In genomic region chr4:127782275-127783025, GRCh38 we compare ENCODE assay signal across 8 cellular contexts. TPM values are rescaled to one million over a fixed set of nuclear protein-coding genes. Genes with fewer than 3 reads are reported as not detected.
DNase-seq lines count a peak whose midpoint lies in the region; TF ChIP-seq lines count a peak whose summit lies in the region.

HSPA4L (plus strand) TSS chr4:127782322; CDS start chr4:127782551, 229 bp downstream.

- H3K4me1 ChIP-seq in SK-N-SH (ENCODE audit: control insufficient read depth in 1 of 2, insufficient read depth in 2 of 2, low read depth in 1 of 2, low read length in 1 of 2) (peaks cover 0 to 12% of the 10 kb centered on the region in 2 experiments; a peak in 2 of 4 replicates), rectal smooth muscle tissue (ENCODE audit: control insufficient read depth, insufficient read depth, low read length) (no peaks in the 10 kb centered on the region)

- POLR2A ChIA-PET in SK-N-SH (lab: Yijun Ruan, JAX) = interaction anchor here (0.7 to 2.1 kb wide), 3 partner anchors 35 to 183 kb away, joined by 5 to 7 read pairs (median 6); partner anchors contain the start of genes ABHD18, MFSD8 and PLK4

- DNase-seq in GM12864 (ENCODE audit: low read depth) (peak; percentile 31), GOT3 (lab: John Stamatoyannopoulos, UW) (peak; percentile 25), SK-N-SH (no peak), anterior cingulate cortex (lab: John Stamatoyannopoulos, UW) (peak in 51 of 58 donors; percentile 21 to 90 (median 64)), hepatic stellate cell (ENCODE audit: low spot score) (peak; percentile 50), NK-92 (lab: John Stamatoyannopoulos, UW; ENCODE audit: unreplicated experiment) (no peak)

- no peaks in the 10 kb centered on the region for H3K79me2 ChIP-seq in SK-N-SH (ENCODE audit: insufficient read depth)

- peak; percentile 53 for TF ChIP-seq RAD21 in SK-N-SH (IDR thresholded peaks at IDR 0.05; ENCODE audit: low read length)

- peak within 1 kb of the TSS; percentile 59 for H3K27ac ChIP-seq in KOPT-K1 (ENCODE audit: low read depth, low read length, poor library complexity, severe bottlenecking)
- H3K27ac ChIP-seq in SK-N-SH (ENCODE audit: low read depth in 2 of 2, low read length in 1 of 2) = peak within 1 kb of the TSS; percentile 14 to 84; a peak in 3 of 4 replicates
- H3K27ac ChIP-seq in rectal smooth muscle tissue (ENCODE audit: low read depth, low read length) = peak within 1 kb of the TSS; percentile 61

- TF ChIP-seq EP300 in SK-N-SH (IDR thresholded peaks at IDR 0.05; ENCODE audit: borderline replicate concordance in 1 of 2, low read depth in 1 of 2, low read length in 1 of 2) = no peak

- H3K9me3 ChIP-seq in KOPT-K1 (ENCODE audit: insufficient read depth, low read length, poor library complexity, severe bottlenecking) (no peaks in the 10 kb centered on the region), SK-N-SH (no peaks in the 10 kb centered on the region)

- H3K36me3 ChIP-seq in KOPT-K1 (ENCODE audit: insufficient read depth, low read length) = no peaks in the 10 kb centered on the region
- H3K36me3 ChIP-seq in SK-N-SH (replicated peaks in 1 of 2; ENCODE audit: control insufficient read depth in 1 of 2, insufficient read depth in 2 of 2, low read length in 1 of 2) = no peaks in the 10 kb centered on the region
- no peaks in the 10 kb centered on the region for H3K36me3 ChIP-seq in rectal smooth muscle tissue (ENCODE audit: control insufficient read depth, insufficient read depth, low read length)

- H4K20me1 ChIP-seq in SK-N-SH (ENCODE audit: insufficient read depth) = no peaks in the 10 kb centered on the region

- CTCF ChIA-PET in SK-N-SH (lab: Yijun Ruan, JAX) = interaction anchor here (0.6 to 2.3 kb wide), 6 partner anchors 9 to 183 kb away, joined by 3 to 7 read pairs (median 3); partner anchors contain the start of genes ABHD18 and MFSD8

- H3K9ac ChIP-seq in SK-N-SH = peak within 1 kb of the TSS; percentile 62
- H3K9ac ChIP-seq in rectal smooth muscle tissue (ENCODE audit: low read length) = peak within 1 kb of the TSS; percentile 63

- 3% methylated on average over 35 of the region's 63 CpGs for WGBS in SK-N-SH (ENCODE audit: low lambda C conversion rate)

- H3K4me3 ChIP-seq in GM12864 (ENCODE audit: low read depth, low read length) (peak within 1 kb of the TSS; percentile 88), SK-N-SH (ENCODE audit: low read depth in 2 of 2, low read length in 1 of 2) (peak within 1 kb of the TSS; percentile 75 to 83), rectal smooth muscle tissue (ENCODE audit: low read length) (peak within 1 kb of the TSS; percentile 93)

- no peaks in the 10 kb centered on the region for H3K9me2 ChIP-seq in SK-N-SH

- H2AFZ ChIP-seq in SK-N-SH (ENCODE audit: low read depth) = peak within 1 kb of the TSS; percentile 94

- H3F3A ChIP-seq in SK-N-SH (replicated peaks; ENCODE audit: insufficient read depth) = no peaks in the 10 kb centered on the region

- no peaks in the 10 kb centered on the region for H3K27me3 ChIP-seq in SK-N-SH (ENCODE audit: insufficient read depth)
- no peaks in the 10 kb centered on the region for H3K27me3 ChIP-seq in rectal smooth muscle tissue (ENCODE audit: control insufficient read depth, insufficient read depth, low read length)

- TF ChIP-seq CTCF in GM12864 (IDR thresholded peaks at IDR 0.05; ENCODE audit: low read depth, low read length, missing control alignments) (peak; percentile 27), SK-N-SH (IDR thresholded peaks at IDR 0.05) (peak; percentile 24; the same call in 1 of the 2 replicates)

- H3K4me2 ChIP-seq in SK-N-SH = peak within 1 kb of the TSS; percentile 79

TF ChIP-seq in SK-N-SH, 30 proteins besides CTCF, POLR2A, EP300 and RAD21:
- TF ChIP-seq USF1 (IDR thresholded peaks at IDR 0.05; ENCODE audit: borderline replicate concordance, low read depth) (0 out of 2 replicates have a peak, but pooled peaks have one; percentile 3), TAF1 (IDR thresholded peaks at IDR 0.05; ENCODE audit: borderline replicate concordance, low read depth, low read length) (peak; percentile 56; the same call in 1 of the 2 replicates), CHD2 (IDR thresholded peaks at IDR 0.05; ENCODE audit: low read length, partially characterized antibody) (peak; percentile 95), MAX (IDR thresholded peaks at IDR 0.05; ENCODE audit: low read depth) (peak; percentile 46), MXI1 (IDR thresholded peaks at IDR 0.05; ENCODE audit: low read depth, low read length) (peak; percentile 80), USF2 (IDR thresholded peaks at IDR 0.05; ENCODE audit: borderline replicate concordance, low read depth, low read length) (no peak), ZBTB33 (IDR thresholded peaks at IDR 0.05; ENCODE audit: borderline replicate concordance, low read depth) (peak; percentile 82), NRF1 (IDR thresholded peaks at IDR 0.05; ENCODE audit: low read depth, low read length) (peak; percentile 82), JUND (IDR thresholded peaks at IDR 0.05) (no peak), POLR2AphosphoS5 (IDR thresholded peaks at IDR 0.05; ENCODE audit: low read depth, low read length) (peak; percentile 81), TEAD4 (IDR thresholded peaks at IDR 0.05; ENCODE audit: borderline replicate concordance, insufficient read depth) (no peak)

RNA-seq across cellular contexts. Expression of gene HSPA4L, which starts in this region (rescaled TPM):
- 1.6 and 1.8 TPM in 2 replicates for polyA plus RNA-seq in SK-N-SH (2012; rRNA removed)
- 2.1 and 2.7 TPM in 2 replicates for polyA plus RNA-seq in SK-N-SH (2012; cell fraction: cytosol; rRNA removed)
- 1.2 and 1.8 TPM in 2 replicates for polyA plus RNA-seq in SK-N-SH (2012; cell fraction: nucleus; rRNA removed)

Comparison
In these comparisons a context has a peak if more than half of its experiments do, and no peak if none do; other contexts are left out.
1. DNase-seq: peak in GM12864 (single experiment), GOT3 (single experiment), anterior cingulate cortex (51 of 58) and hepatic stellate cell (single experiment); none in SK-N-SH (single experiment) and NK-92 (single experiment).
2. Peak in every context shown above with its lines, with median percentiles within 50 percentile points of each other: H3K4me3 ChIP-seq and H3K27ac ChIP-seq.